ENCODE assay signal across 17 cellular contexts in the genomic region with DNA sequence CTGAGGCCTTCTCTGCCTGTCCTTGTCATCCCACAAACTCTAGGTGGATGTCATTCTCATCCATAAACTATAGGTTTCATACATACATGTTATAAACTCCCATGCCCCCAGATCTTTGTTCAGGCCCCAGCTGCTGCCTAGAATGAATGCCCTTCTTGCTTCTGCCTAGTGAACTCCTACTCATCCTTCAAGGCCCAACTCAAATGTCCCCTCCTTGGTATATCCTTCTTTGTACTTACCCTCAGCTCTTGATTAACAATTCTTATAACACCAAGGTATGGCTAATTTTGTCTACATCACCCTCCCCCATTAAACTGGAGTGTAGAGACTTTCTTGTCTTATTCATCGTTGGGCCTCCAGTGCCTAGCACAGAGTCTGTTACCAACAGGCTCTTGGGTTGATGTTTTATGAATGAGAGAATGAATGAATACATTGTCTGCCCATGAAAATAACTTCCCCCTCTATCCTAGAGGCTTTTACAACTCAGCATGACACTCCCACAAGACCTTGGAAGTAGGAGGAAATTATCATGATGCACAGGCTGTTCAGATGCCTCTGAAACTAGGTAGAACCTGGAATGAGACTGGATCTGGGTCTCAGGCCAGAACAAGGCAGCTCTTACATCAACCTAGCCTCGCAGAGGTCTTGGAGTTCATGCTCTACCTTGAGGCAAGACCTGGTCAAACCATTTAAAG. TPM values are rescaled to one million over a fixed set of nuclear protein-coding genes. Genes with fewer than 3 reads are reported as not detected.
A peak's percentile ranks its signal among the peaks of the same experiment; 100 is the strongest.
DNase-seq lines count a peak whose midpoint lies in the region; ATAC-seq, FAIRE-seq and TF ChIP-seq lines count a peak whose summit lies in the region.
"Had no signal": no experiment of that assay in that cellular context is flagged by ENCODE, and none has a peak within 500 bp of the region (broad histone marks: within the 10 kb centered on the region; RNA-seq: fewer than 3 reads in every experiment).

No MANE protein-coding gene starts in this region.

- no peak overlapping the region for H3K27ac Mint-ChIP-seq in H9

- no peak for FAIRE-seq in small intestine (lab: Jason Lieb, UNC)

- H3K9me3 ChIP-seq in H9 (ENCODE audit: control insufficient read depth, low read depth, low read length) (no peaks in the 10 kb centered on the region), mesenchymal stem cell (ENCODE audit: control insufficient read depth, low read length) (no peaks in the 10 kb centered on the region), small intestine (ENCODE audit: control insufficient read depth, low read depth) (no peaks in the 10 kb centered on the region), hepatocyte (ENCODE audit: low read depth) (no peaks in the 10 kb centered on the region)
- H3K9me3 ChIP-seq: Caco-2, HAP-1 had no signal

- no peak overlapping the region for H3K27ac ChIP-seq in H9 (ENCODE audit: insufficient read length, low read depth, low read length)
- no peak overlapping the region for H3K27ac ChIP-seq in mesenchymal stem cell (ENCODE audit: low read length, poor library complexity, severe bottlenecking)
- peak overlapping the region in 1 of 2 donors; percentile 37 for H3K27ac ChIP-seq in small intestine (ENCODE audit: low read depth in 1 of 2, low read length in 1 of 2)
- no peak overlapping the region for H3K27ac ChIP-seq in brain microvascular endothelial cell
- H3K27ac ChIP-seq in hepatocyte, result no peak overlapping the region
- H3K27ac ChIP-seq: HL-60, RWPE1 had no signal

- H3K4me3 ChIP-seq in mesenchymal stem cell (ENCODE audit: insufficient read depth in 1 of 2, low read depth in 1 of 2, low read length in 2 of 2), result no peak overlapping the region
- no peak overlapping the region for H3K4me3 ChIP-seq in small intestine (ENCODE audit: low read depth in 1 of 2, low read length in 2 of 2)
- H3K4me3 ChIP-seq in brain microvascular endothelial cell (ENCODE audit: low read depth, low read length), result no peak overlapping the region
- no peak overlapping the region for H3K4me3 ChIP-seq in hepatocyte
- H3K4me3 ChIP-seq: HAP-1 had no signal

- no peaks in the 10 kb centered on the region for H3K23me2 ChIP-seq in H9 (ENCODE audit: insufficient read length, low read depth, low read length, poor library complexity, severe bottlenecking)

- H2AFZ ChIP-seq in H9 (ENCODE audit: low read length) (no peak overlapping the region), mesenchymal stem cell (ENCODE audit: low read depth, low read length) (no peak overlapping the region), hepatocyte (no peak overlapping the region)

- no peaks in the 10 kb centered on the region for H3K9me2 ChIP-seq in hepatocyte (replicated peaks; ENCODE audit: insufficient read depth)

- no peaks in the 10 kb centered on the region for H3K9me3 Mint-ChIP-seq in H9

- peaks cover 0 to 5% of the 10 kb centered on the region in 2 experiments for H3K36me3 ChIP-seq in mesenchymal stem cell (ENCODE audit: control insufficient read depth in 1 of 2, insufficient read depth in 2 of 2, low read depth in 1 of 2, low read length in 2 of 2)
- no peaks in the 10 kb centered on the region for H3K36me3 ChIP-seq in small intestine (ENCODE audit: control insufficient read depth in 2 of 2, insufficient read depth in 2 of 2, low read length in 2 of 2)
- H3K36me3 ChIP-seq in brain microvascular endothelial cell (replicated peaks), result no peaks in the 10 kb centered on the region
- H3K36me3 ChIP-seq in hepatocyte (replicated peaks; ENCODE audit: insufficient read depth, low read depth), result no peaks in the 10 kb centered on the region
- H3K36me3 ChIP-seq: HAP-1 had no signal

- H2BK12ac ChIP-seq in H9 (ENCODE audit: insufficient read length, low read depth, low read length) (no peak overlapping the region), mesenchymal stem cell (ENCODE audit: low read length in 2 of 2) (peak overlapping the region; percentile 3 to 23)

- H4K8ac ChIP-seq in H9 (replicated peaks; ENCODE audit: insufficient read length, low read depth, low read length), result peak overlapping the region; percentile 64
- no peak overlapping the region for H4K8ac ChIP-seq in mesenchymal stem cell (ENCODE audit: low read length)

- no peaks in the 10 kb centered on the region for H3K36me3 Mint-ChIP-seq in H9 (ENCODE audit: insufficient read depth in 1 of 3, low read depth in 3 of 3)

- ATAC-seq in GM18502 (IDR thresholded peaks at IDR 0.05; ENCODE audit: poor library complexity, unreplicated experiment), result no peak

- no peak overlapping the region for H3K4me3 Mint-ChIP-seq in H9

- TF ChIP-seq CTCF in H9 (conservative IDR thresholded peaks at IDR 0.05) (no peak), brain microvascular endothelial cell (IDR thresholded peaks at IDR 0.05; ENCODE audit: low read depth, low read length, missing control alignments) (no peak), hepatocyte (IDR thresholded peaks at IDR 0.05; ENCODE audit: poor library complexity) (no peak)

- no peak overlapping the region for H2BK15ac ChIP-seq in H9 (ENCODE audit: low read depth, low read length)
- peak overlapping the region; percentile 65 for H2BK15ac ChIP-seq in mesenchymal stem cell (ENCODE audit: low read depth, poor library complexity, severe bottlenecking)

- H3K79me1 ChIP-seq in H9 (ENCODE audit: insufficient read depth, low read depth, low read length, poor library complexity, severe bottlenecking), result no peaks in the 10 kb centered on the region
- peaks cover 17% of the 10 kb centered on the region for H3K79me1 ChIP-seq in mesenchymal stem cell (replicated peaks; ENCODE audit: low read length, poor library complexity, severe bottlenecking)

- H3K56ac ChIP-seq in H9 (ENCODE audit: insufficient read length, low read depth, low read length), result no peak overlapping the region

- no peak overlapping the region for H2AK5ac ChIP-seq in H9 (ENCODE audit: insufficient read length, low read length)
- peak overlapping the region; percentile 73 for H2AK5ac ChIP-seq in mesenchymal stem cell (ENCODE audit: low read length, severe bottlenecking)

- H4K91ac ChIP-seq in H9 (ENCODE audit: insufficient read length, low read depth, low read length) (no peak overlapping the region), mesenchymal stem cell (ENCODE audit: low read length) (no peak overlapping the region)

- H2BK5ac ChIP-seq in H9 (ENCODE audit: insufficient read length, low read length) (no peak overlapping the region), mesenchymal stem cell (ENCODE audit: low read depth, low read length, poor library complexity, severe bottlenecking) (no peak overlapping the region)

- H3K4ac ChIP-seq in H9 (ENCODE audit: low read depth, low read length) (no peak overlapping the region), mesenchymal stem cell (ENCODE audit: low read depth in 1 of 2, low read length in 2 of 2) (no peak overlapping the region)

- peaks cover 2% of the 10 kb centered on the region for H3K27me3 Mint-ChIP-seq in H9 (ENCODE audit: low read depth)

- H3K18ac ChIP-seq in H9 (ENCODE audit: insufficient read length, low read depth, low read length), result no peak overlapping the region
- peak overlapping the region in 1 of 2 experiments; percentile 4 for H3K18ac ChIP-seq in mesenchymal stem cell (ENCODE audit: low read depth in 1 of 2, low read length in 2 of 2)

- no peak overlapping the region for H3T11ph ChIP-seq in H9 (ENCODE audit: low read length)

- no peaks in the 10 kb centered on the region for H4K20me1 ChIP-seq in H9 (ENCODE audit: control insufficient read depth, insufficient read depth, insufficient read length)
- peaks cover 5% of the 10 kb centered on the region for H4K20me1 ChIP-seq in hepatocyte (ENCODE audit: insufficient read depth, poor library complexity, severe bottlenecking)

- H3K23ac ChIP-seq in H9 (ENCODE audit: insufficient read length, low read depth, low read length) (no peak overlapping the region), mesenchymal stem cell (ENCODE audit: low read length in 2 of 2) (peak overlapping the region in 1 of 2 experiments; percentile 23)

- H3K14ac ChIP-seq in H9 (ENCODE audit: insufficient read depth, low read length), result no peak overlapping the region
- no peak overlapping the region for H3K14ac ChIP-seq in mesenchymal stem cell (ENCODE audit: low read length in 2 of 2)

- in situ Hi-C loops in brain microvascular endothelial cell (cut with HindIII; ENCODE audit: low pct_ligation_motif_present, low sequenced_read_pairs), result no loop called here

- WGBS in H9 (ENCODE audit: extremely low coverage, insufficient read length, low lambda C conversion rate), result no CpG with 5 or more reads among the region's 2 CpGs
- 83% methylated on average over 1 of the region's 2 CpGs for WGBS in mesenchymal stem cell
- 28 to 64% (median 32%) methylated on average over 2 of the region's 2 CpGs for WGBS in small intestine, 3 donors
- 90% methylated on average over 2 of the region's 2 CpGs for WGBS in hepatocyte (ENCODE audit: low lambda C conversion rate, missing lambda C conversion rate)

- H3K4me1 Mint-ChIP-seq in H9, result peaks cover 0 to 34% of the 10 kb centered on the region in 2 experiments; a peak in 3 of 4 replicates

- H3K9ac ChIP-seq in H9 (ENCODE audit: extremely low read depth, insufficient read length, low read length), result no peak overlapping the region
- no peak overlapping the region for H3K9ac ChIP-seq in mesenchymal stem cell (ENCODE audit: low read length)

- H2BK20ac ChIP-seq in H9 (ENCODE audit: low read depth, low read length, poor library complexity, severe bottlenecking), result no peak overlapping the region

- DNase-seq in H9 (no peak), amniotic epithelial cell (ENCODE audit: low read depth) (peak; percentile 70), mesenchymal stem cell (no peak), small intestine (peak; percentile 41), brain microvascular endothelial cell (no peak), hepatocyte (ENCODE audit: low spot score) (no peak)
- DNase-seq: Caco-2; DMS153; NCI-H1105 treated with DMSO at 0.1 percent for 48 hours; NCI-H187; NCI-H446; NCI-H69; NK-92 treated with Interleukin-12 subunit alpha and Interleukin-12 subunit beta, amount 100 ng/mL, for 24 hours had no signal

- H3K79me2 ChIP-seq in H9 (ENCODE audit: insufficient read depth, low read length) (no peaks in the 10 kb centered on the region), hepatocyte (peaks cover 5% of the 10 kb centered on the region)

- no peak overlapping the region for H3K4me2 ChIP-seq in H9 (ENCODE audit: insufficient read depth, insufficient read length, low read length)
- H3K4me2 ChIP-seq in mesenchymal stem cell (ENCODE audit: low read length, poor library complexity, severe bottlenecking), result no peak overlapping the region
- H3K4me2 ChIP-seq in hepatocyte, result no peak overlapping the region

- H3K27me3 ChIP-seq in H9 (ENCODE audit: insufficient read depth, low read length), result no peaks in the 10 kb centered on the region
- peaks cover 0 to 10% of the 10 kb centered on the region in 2 experiments for H3K27me3 ChIP-seq in mesenchymal stem cell (ENCODE audit: control insufficient read depth in 1 of 2, insufficient read depth in 1 of 2, low read length in 2 of 2)
- H3K27me3 ChIP-seq in small intestine (ENCODE audit: control insufficient read depth in 2 of 2, insufficient read depth in 2 of 2, low read length in 2 of 2), result no peaks in the 10 kb centered on the region
- H3K27me3 ChIP-seq in brain microvascular endothelial cell (replicated peaks), result no peaks in the 10 kb centered on the region
- H3K27me3 ChIP-seq in hepatocyte, result no peaks in the 10 kb centered on the region

- H4K5ac ChIP-seq in H9 (ENCODE audit: insufficient read length, low read depth, low read length), result no peak overlapping the region

- H3K4me1 ChIP-seq in H9 (ENCODE audit: insufficient read depth, low read length) (no peaks in the 10 kb centered on the region; the same call in 1 of the 2 replicates), mesenchymal stem cell (ENCODE audit: control insufficient read depth, insufficient read depth, low read depth, low read length) (peaks cover 41% of the 10 kb centered on the region), small intestine (ENCODE audit: control insufficient read depth in 2 of 2, insufficient read depth in 1 of 2, low read depth in 1 of 2, low read length in 1 of 2) (peaks cover 0 to 2% of the 10 kb centered on the region in 2 donors), hepatocyte (ENCODE audit: insufficient read depth) (peaks cover 7% of the 10 kb centered on the region)
- H3K4me1 ChIP-seq: Caco-2, HAP-1 had no signal

- H2BK120ac ChIP-seq in H9 (ENCODE audit: low read depth, low read length, poor library complexity, severe bottlenecking) (no peak overlapping the region), mesenchymal stem cell (ENCODE audit: low read depth, low read length) (no peak overlapping the region)

RNA-seq across cellular contexts. Expression of a gene that starts 26.9 kb away (rescaled TPM):
- total RNA-seq in H9 (2021) (8.3 and 9.5 TPM in 2 replicates), hepatocyte (11.9 and 18.3 TPM in 2 replicates)
- 30.7 TPM for polyA plus RNA-seq in mesenchymal stem cell (2013, experiment 1 of 2)
- 31.2 TPM for polyA plus RNA-seq in mesenchymal stem cell (2013, experiment 2 of 2)
- polyA plus RNA-seq in small intestine (10 to 100 TPM in 1 of 3 donors, 1 to 10 TPM in 2; 1.1 to 52.5 (median 1.1) TPM), hepatocyte (15.8 and 17.2 TPM in 2 replicates)

Comparison
In these comparisons a context has a peak if more than half of its experiments do, and no peak if none do; other contexts are left out.
1. DNase-seq: peak in amniotic epithelial cell (single experiment) and small intestine (single experiment); none in H9 (single experiment), mesenchymal stem cell (single experiment), brain microvascular endothelial cell (single experiment) and hepatocyte (single experiment).